Comparison of ENCODE assay signal across 9 cellular contexts in genomic region chr6:158220786-158221442, GRCh38. TPM values are rescaled to one million over a fixed set of nuclear protein-coding genes. Genes with fewer than 3 reads are reported as not detected.
DNase-seq lines count a peak whose midpoint lies in the region; TF ChIP-seq lines count a peak whose summit lies in the region.
"Had no signal": no experiment of that assay in that cellular context is flagged by ENCODE, and none has a peak within 500 bp of the region (broad histone marks: within the 10 kb centered on the region; RNA-seq: fewer than 3 reads in every experiment).

No MANE protein-coding gene starts in this region.

- no peaks in the 10 kb centered on the region for H3K27me3 ChIP-seq in OCI-LY3 (ENCODE audit: low read depth, low read length)

- intact Hi-C loops in CD14-positive monocyte (cut with micrococcal nuclease) = loop anchor here (5.0 to 10.0 kb wide), 3 partner anchors 334 to 474 kb away; no protein-coding TSS in a partner anchor

- H3K4me3 ChIP-seq in OCI-LY3 (ENCODE audit: low read length) = no peak overlapping the region
- H3K4me3 ChIP-seq in epithelial cell of esophagus (ENCODE audit: low read length) = no peak overlapping the region
- H3K4me3 ChIP-seq: SK-N-MC had no signal

- H3K27ac Mint-ChIP-seq in CD14-positive monocyte = peak overlapping the region in 6 of 7 donors; percentile 15 to 82 (median 65)

- 0 out of 2 replicates have a peak, but pooled peaks cover 2% of the 10 kb centered on the region for H3K4me1 ChIP-seq in OCI-LY3 (ENCODE audit: low read length)

- H3K4me3 Mint-ChIP-seq in CD14-positive monocyte = no peak overlapping the region

- H3K36me3 ChIP-seq in OCI-LY3 (replicated peaks; ENCODE audit: low read depth, low read length) = no peaks in the 10 kb centered on the region

- H3K4me1 Mint-ChIP-seq in CD14-positive monocyte = peaks cover 15% of the 10 kb centered on the region

- H3K9ac ChIP-seq in OCI-LY3 (ENCODE audit: low read length) = no peak overlapping the region

- H3K79me2 ChIP-seq in OCI-LY3 (ENCODE audit: low read length) = no peaks in the 10 kb centered on the region

- H3K27me3 Mint-ChIP-seq in CD14-positive monocyte (ENCODE audit: low read depth in 3 of 3) = peaks cover 6 to 12% (median 7%) of the 10 kb centered on the region in 3 donors

- TF ChIP-seq CTCF in CD14-positive monocyte (IDR thresholded peaks at IDR 0.05) (peak; percentile 93), OCI-LY3 (IDR thresholded peaks at IDR 0.05; ENCODE audit: low read depth, low read length) (peak; percentile 66), epithelial cell of esophagus (IDR thresholded peaks at IDR 0.05; ENCODE audit: insufficient read depth, low read depth, low read length, missing control alignments) (peak; percentile 87)

- 0 out of 2 replicates have a peak overlapping the region, but pooled peaks have one; percentile 25 for H3K4me2 ChIP-seq in OCI-LY3 (ENCODE audit: low read length)

- DNase-seq in CD14-positive monocyte (ENCODE audit: low spot score) (peak; percentile 86), GM19240 (ENCODE audit: insufficient read length, low spot score) (peak; percentile 72), HS-5 (ENCODE audit: low read depth) (peak; percentile 45), epithelial cell of esophagus (ENCODE audit: low read depth) (peak; percentile 73), mucosa of gallbladder (ENCODE audit: low spot score) (peak; percentile 85)
- DNase-seq in activated CD8-positive, alpha-beta memory T cell treated with anti-CD3 and anti-CD28 coated beads, Interleukin-2, amount 50 U/mL, for 48 hours = peak; percentile 88
- DNase-seq in stimulated activated CD8-positive, alpha-beta memory T cell treated with anti-CD3 and anti-CD28 coated beads, Interleukin-7, amount 100 ng/mL, for 4 hours (ENCODE audit: low read depth in 2 of 2) = peak; percentile 47 to 55

- no peaks in the 10 kb centered on the region for H3K9me3 ChIP-seq in OCI-LY3 (ENCODE audit: insufficient read depth, low read length)

- H3K27ac ChIP-seq in OCI-LY3 (ENCODE audit: low read length) = no peak overlapping the region
- H3K27ac ChIP-seq: SK-N-MC had no signal

- H2AFZ ChIP-seq in OCI-LY3 (ENCODE audit: low read depth, low read length) = peak overlapping the region; percentile 34; the same call in 1 of the 2 replicates

- H3K36me3 Mint-ChIP-seq in CD14-positive monocyte = peaks cover 0 to 2% of the 10 kb centered on the region in 2 donors

- peaks cover 0 to 8% (median 2%) of the 10 kb centered on the region in 7 donors for H3K9me3 Mint-ChIP-seq in CD14-positive monocyte

- no peaks in the 10 kb centered on the region for H4K20me1 ChIP-seq in OCI-LY3 (ENCODE audit: insufficient read depth, low read length)

RNA-seq across cellular contexts. Expression of gene GTF2H5, which starts 52.8 kb away (rescaled TPM):
- polyA plus RNA-seq in CD14-positive monocyte = 10 to 100 TPM; 14.1 to 14.8 TPM
- 31.5 TPM for total RNA-seq in mucosa of gallbladder

RNA-seq across cellular contexts. Expression of gene SERAC1, which starts 52.9 kb away (rescaled TPM):
- 1 to 10 TPM; 4.3 to 4.4 TPM for polyA plus RNA-seq in CD14-positive monocyte
- 16.6 TPM for total RNA-seq in mucosa of gallbladder
